In the genomic region with DNA sequence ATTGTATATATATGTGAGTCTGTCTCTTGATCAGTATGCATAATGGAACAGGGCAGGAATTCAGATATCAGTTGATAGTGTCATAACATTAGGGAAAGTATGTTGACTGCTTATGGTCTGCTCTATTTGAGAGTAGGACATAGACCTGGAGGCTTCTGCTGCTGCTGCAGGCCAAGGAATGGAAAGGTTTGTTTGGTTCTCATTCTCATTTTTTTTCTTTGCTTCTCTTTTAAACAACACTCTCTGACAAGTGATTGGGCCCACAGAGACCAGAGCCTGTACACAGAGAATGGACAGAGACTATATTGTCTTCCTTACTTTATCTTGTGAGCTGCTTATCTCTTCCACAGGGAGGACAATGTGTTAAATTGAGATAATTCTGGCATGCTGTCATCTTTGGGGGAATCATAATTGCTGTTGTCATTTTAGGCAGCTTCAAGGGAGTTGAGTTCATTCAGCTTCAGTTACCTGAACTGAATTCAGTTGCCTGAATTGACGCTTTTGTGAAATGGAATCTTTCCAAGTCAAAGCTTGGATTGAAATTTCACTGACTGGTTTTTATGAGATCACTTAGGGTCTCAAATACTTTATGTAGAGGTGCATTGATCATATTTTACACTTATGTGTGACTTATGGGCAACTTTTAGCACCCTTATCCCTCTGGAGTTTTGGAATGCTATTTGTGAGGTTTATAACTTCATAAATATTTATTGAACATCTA, we compare ENCODE assay signal across 1 cellular context.
A peak's percentile ranks its signal among the peaks of the same experiment; 100 is the strongest.
TF ChIP-seq lines count a peak whose summit lies in the region.

No MANE protein-coding gene starts in this region.

TF ChIP-seq in K562, 482 proteins besides CTCF, POLR2A, EP300 and RAD21 (continued from another document and continues in another):
- TF ChIP-seq, protein P1, sequence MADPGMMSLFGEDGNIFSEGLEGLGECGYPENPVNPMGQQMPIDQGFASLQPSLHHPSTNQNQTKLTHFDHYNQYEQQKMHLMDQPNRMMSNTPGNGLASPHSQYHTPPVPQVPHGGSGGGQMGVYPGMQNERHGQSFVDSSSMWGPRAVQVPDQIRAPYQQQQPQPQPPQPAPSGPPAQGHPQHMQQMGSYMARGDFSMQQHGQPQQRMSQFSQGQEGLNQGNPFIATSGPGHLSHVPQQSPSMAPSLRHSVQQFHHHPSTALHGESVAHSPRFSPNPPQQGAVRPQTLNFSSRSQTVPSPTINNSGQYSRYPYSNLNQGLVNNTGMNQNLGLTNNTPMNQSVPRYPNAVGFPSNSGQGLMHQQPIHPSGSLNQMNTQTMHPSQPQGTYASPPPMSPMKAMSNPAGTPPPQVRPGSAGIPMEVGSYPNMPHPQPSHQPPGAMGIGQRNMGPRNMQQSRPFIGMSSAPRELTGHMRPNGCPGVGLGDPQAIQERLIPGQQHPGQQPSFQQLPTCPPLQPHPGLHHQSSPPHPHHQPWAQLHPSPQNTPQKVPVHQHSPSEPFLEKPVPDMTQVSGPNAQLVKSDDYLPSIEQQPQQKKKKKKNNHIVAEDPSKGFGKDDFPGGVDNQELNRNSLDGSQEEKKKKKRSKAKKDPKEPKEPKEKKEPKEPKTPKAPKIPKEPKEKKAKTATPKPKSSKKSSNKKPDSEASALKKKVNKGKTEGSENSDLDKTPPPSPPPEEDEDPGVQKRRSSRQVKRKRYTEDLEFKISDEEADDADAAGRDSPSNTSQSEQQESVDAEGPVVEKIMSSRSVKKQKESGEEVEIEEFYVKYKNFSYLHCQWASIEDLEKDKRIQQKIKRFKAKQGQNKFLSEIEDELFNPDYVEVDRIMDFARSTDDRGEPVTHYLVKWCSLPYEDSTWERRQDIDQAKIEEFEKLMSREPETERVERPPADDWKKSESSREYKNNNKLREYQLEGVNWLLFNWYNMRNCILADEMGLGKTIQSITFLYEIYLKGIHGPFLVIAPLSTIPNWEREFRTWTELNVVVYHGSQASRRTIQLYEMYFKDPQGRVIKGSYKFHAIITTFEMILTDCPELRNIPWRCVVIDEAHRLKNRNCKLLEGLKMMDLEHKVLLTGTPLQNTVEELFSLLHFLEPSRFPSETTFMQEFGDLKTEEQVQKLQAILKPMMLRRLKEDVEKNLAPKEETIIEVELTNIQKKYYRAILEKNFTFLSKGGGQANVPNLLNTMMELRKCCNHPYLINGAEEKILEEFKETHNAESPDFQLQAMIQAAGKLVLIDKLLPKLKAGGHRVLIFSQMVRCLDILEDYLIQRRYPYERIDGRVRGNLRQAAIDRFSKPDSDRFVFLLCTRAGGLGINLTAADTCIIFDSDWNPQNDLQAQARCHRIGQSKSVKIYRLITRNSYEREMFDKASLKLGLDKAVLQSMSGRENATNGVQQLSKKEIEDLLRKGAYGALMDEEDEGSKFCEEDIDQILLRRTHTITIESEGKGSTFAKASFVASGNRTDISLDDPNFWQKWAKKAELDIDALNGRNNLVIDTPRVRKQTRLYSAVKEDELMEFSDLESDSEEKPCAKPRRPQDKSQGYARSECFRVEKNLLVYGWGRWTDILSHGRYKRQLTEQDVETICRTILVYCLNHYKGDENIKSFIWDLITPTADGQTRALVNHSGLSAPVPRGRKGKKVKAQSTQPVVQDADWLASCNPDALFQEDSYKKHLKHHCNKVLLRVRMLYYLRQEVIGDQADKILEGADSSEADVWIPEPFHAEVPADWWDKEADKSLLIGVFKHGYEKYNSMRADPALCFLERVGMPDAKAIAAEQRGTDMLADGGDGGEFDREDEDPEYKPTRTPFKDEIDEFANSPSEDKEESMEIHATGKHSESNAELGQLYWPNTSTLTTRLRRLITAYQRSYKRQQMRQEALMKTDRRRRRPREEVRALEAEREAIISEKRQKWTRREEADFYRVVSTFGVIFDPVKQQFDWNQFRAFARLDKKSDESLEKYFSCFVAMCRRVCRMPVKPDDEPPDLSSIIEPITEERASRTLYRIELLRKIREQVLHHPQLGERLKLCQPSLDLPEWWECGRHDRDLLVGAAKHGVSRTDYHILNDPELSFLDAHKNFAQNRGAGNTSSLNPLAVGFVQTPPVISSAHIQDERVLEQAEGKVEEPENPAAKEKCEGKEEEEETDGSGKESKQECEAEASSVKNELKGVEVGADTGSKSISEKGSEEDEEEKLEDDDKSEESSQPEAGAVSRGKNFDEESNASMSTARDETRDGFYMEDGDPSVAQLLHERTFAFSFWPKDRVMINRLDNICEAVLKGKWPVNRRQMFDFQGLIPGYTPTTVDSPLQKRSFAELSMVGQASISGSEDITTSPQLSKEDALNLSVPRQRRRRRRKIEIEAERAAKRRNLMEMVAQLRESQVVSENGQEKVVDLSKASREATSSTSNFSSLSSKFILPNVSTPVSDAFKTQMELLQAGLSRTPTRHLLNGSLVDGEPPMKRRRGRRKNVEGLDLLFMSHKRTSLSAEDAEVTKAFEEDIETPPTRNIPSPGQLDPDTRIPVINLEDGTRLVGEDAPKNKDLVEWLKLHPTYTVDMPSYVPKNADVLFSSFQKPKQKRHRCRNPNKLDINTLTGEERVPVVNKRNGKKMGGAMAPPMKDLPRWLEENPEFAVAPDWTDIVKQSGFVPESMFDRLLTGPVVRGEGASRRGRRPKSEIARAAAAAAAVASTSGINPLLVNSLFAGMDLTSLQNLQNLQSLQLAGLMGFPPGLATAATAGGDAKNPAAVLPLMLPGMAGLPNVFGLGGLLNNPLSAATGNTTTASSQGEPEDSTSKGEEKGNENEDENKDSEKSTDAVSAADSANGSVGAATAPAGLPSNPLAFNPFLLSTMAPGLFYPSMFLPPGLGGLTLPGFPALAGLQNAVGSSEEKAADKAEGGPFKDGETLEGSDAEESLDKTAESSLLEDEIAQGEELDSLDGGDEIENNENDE (IDR thresholded peaks at IDR 0.05; ENCODE audit: low read depth, low read length) = no peak
- TF ChIP-seq LEF1 (IDR thresholded peaks at IDR 0.05) (peak; percentile 96), OTX1 (CRISPR knock-in tag; IDR thresholded peaks at IDR 0.05) (peak; percentile 85; the same call in 1 of the 2 replicates), NEUROD1 (IDR thresholded peaks at IDR 0.05; ENCODE audit: borderline replicate concordance, low read depth, low read length, partially characterized antibody) (peak; percentile 90), NR2C2 (CRISPR knock-in tag; IDR thresholded peaks at IDR 0.05) (no peak), NR2C2 (tag; IDR thresholded peaks at IDR 0.05) (peak; percentile 54), POLR2G (IDR thresholded peaks at IDR 0.05; ENCODE audit: low read depth, low read length) (no peak), YY1 (IDR thresholded peaks at IDR 0.05; ENCODE audit: borderline replicate concordance in 1 of 3, control insufficient read depth in 1 of 3, extremely low read depth in 1 of 3, insufficient read depth in 3 of 3, insufficient read length in 1 of 3, insufficient replicate concordance in 2 of 3, low read depth in 1 of 3, low read length in 2 of 3) (no peak), HDAC3 (IDR thresholded peaks at IDR 0.05; ENCODE audit: borderline replicate concordance, partially characterized antibody) (peak; percentile 95), SMARCC2 (IDR thresholded peaks at IDR 0.05; ENCODE audit: low read depth) (peak; percentile 99), MCM5 (IDR thresholded peaks at IDR 0.05; ENCODE audit: low read depth) (no peak), ZNF347 (CRISPR knock-in tag; IDR thresholded peaks at IDR 0.05; ENCODE audit: low read depth) (no peak), DIDO1 (tag; IDR thresholded peaks at IDR 0.05; ENCODE audit: low read depth) (0 out of 2 replicates have a peak, but pooled peaks have one; percentile 23), DACH1 (IDR thresholded peaks at IDR 0.05; ENCODE audit: partially characterized antibody) (no peak), NFIX (CRISPR knock-in tag; IDR thresholded peaks at IDR 0.05; ENCODE audit: low read depth) (no peak), GABPB2 (CRISPR knock-in tag; conservative IDR thresholded peaks at IDR 0.05) (no peak), HDAC8 (tag; IDR thresholded peaks at IDR 0.05) (no peak), SPI1 (IDR thresholded peaks at IDR 0.05; ENCODE audit: borderline replicate concordance, low read depth, low read length) (no peak), RFX7 (CRISPR knock-in tag; IDR thresholded peaks at IDR 0.05) (no peak), NFE2 (IDR thresholded peaks at IDR 0.05; ENCODE audit: low read depth) (peak; percentile 73)
- TF ChIP-seq, protein P2, sequence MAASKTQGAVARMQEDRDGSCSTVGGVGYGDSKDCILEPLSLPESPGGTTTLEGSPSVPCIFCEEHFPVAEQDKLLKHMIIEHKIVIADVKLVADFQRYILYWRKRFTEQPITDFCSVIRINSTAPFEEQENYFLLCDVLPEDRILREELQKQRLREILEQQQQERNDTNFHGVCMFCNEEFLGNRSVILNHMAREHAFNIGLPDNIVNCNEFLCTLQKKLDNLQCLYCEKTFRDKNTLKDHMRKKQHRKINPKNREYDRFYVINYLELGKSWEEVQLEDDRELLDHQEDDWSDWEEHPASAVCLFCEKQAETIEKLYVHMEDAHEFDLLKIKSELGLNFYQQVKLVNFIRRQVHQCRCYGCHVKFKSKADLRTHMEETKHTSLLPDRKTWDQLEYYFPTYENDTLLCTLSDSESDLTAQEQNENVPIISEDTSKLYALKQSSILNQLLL (CRISPR knock-in tag; IDR thresholded peaks at IDR 0.05; ENCODE audit: borderline replicate concordance) = no peak
- TF ChIP-seq, protein P3, sequence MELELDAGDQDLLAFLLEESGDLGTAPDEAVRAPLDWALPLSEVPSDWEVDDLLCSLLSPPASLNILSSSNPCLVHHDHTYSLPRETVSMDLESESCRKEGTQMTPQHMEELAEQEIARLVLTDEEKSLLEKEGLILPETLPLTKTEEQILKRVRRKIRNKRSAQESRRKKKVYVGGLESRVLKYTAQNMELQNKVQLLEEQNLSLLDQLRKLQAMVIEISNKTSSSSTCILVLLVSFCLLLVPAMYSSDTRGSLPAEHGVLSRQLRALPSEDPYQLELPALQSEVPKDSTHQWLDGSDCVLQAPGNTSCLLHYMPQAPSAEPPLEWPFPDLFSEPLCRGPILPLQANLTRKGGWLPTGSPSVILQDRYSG (tag; conservative IDR thresholded peaks at IDR 0.05; ENCODE audit: low read depth) = no peak
- TF ChIP-seq, protein P4, sequence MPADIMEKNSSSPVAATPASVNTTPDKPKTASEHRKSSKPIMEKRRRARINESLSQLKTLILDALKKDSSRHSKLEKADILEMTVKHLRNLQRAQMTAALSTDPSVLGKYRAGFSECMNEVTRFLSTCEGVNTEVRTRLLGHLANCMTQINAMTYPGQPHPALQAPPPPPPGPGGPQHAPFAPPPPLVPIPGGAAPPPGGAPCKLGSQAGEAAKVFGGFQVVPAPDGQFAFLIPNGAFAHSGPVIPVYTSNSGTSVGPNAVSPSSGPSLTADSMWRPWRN (IDR thresholded peaks at IDR 0.05; ENCODE audit: low read depth) = peak; percentile 91
- TF ChIP-seq, protein P5, sequence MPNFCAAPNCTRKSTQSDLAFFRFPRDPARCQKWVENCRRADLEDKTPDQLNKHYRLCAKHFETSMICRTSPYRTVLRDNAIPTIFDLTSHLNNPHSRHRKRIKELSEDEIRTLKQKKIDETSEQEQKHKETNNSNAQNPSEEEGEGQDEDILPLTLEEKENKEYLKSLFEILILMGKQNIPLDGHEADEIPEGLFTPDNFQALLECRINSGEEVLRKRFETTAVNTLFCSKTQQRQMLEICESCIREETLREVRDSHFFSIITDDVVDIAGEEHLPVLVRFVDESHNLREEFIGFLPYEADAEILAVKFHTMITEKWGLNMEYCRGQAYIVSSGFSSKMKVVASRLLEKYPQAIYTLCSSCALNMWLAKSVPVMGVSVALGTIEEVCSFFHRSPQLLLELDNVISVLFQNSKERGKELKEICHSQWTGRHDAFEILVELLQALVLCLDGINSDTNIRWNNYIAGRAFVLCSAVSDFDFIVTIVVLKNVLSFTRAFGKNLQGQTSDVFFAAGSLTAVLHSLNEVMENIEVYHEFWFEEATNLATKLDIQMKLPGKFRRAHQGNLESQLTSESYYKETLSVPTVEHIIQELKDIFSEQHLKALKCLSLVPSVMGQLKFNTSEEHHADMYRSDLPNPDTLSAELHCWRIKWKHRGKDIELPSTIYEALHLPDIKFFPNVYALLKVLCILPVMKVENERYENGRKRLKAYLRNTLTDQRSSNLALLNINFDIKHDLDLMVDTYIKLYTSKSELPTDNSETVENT (CRISPR knock-in tag; IDR thresholded peaks at IDR 0.05) = no peak
- TF ChIP-seq, protein P6, sequence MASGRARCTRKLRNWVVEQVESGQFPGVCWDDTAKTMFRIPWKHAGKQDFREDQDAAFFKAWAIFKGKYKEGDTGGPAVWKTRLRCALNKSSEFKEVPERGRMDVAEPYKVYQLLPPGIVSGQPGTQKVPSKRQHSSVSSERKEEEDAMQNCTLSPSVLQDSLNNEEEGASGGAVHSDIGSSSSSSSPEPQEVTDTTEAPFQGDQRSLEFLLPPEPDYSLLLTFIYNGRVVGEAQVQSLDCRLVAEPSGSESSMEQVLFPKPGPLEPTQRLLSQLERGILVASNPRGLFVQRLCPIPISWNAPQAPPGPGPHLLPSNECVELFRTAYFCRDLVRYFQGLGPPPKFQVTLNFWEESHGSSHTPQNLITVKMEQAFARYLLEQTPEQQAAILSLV (tag; IDR thresholded peaks at IDR 0.05) = no peak
- TF ChIP-seq, protein P7, sequence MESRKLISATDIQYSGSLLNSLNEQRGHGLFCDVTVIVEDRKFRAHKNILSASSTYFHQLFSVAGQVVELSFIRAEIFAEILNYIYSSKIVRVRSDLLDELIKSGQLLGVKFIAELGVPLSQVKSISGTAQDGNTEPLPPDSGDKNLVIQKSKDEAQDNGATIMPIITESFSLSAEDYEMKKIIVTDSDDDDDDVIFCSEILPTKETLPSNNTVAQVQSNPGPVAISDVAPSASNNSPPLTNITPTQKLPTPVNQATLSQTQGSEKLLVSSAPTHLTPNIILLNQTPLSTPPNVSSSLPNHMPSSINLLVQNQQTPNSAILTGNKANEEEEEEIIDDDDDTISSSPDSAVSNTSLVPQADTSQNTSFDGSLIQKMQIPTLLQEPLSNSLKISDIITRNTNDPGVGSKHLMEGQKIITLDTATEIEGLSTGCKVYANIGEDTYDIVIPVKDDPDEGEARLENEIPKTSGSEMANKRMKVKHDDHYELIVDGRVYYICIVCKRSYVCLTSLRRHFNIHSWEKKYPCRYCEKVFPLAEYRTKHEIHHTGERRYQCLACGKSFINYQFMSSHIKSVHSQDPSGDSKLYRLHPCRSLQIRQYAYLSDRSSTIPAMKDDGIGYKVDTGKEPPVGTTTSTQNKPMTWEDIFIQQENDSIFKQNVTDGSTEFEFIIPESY (CRISPR knock-in tag; IDR thresholded peaks at IDR 0.05) = 0 out of 2 replicates have a peak, but pooled peaks have one; percentile 41
- TF ChIP-seq, protein P8, sequence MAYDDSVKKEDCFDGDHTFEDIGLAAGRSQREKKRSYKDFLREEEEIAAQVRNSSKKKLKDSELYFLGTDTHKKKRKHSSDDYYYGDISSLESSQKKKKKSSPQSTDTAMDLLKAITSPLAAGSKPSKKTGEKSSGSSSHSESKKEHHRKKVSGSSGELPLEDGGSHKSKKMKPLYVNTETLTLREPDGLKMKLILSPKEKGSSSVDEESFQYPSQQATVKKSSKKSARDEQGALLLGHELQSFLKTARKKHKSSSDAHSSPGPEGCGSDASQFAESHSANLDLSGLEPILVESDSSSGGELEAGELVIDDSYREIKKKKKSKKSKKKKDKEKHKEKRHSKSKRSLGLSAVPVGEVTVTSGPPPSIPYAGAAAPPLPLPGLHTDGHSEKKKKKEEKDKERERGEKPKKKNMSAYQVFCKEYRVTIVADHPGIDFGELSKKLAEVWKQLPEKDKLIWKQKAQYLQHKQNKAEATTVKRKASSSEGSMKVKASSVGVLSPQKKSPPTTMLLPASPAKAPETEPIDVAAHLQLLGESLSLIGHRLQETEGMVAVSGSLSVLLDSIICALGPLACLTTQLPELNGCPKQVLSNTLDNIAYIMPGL (CRISPR knock-in tag; IDR thresholded peaks at IDR 0.05) = no peak
- TF ChIP-seq, protein P9, sequence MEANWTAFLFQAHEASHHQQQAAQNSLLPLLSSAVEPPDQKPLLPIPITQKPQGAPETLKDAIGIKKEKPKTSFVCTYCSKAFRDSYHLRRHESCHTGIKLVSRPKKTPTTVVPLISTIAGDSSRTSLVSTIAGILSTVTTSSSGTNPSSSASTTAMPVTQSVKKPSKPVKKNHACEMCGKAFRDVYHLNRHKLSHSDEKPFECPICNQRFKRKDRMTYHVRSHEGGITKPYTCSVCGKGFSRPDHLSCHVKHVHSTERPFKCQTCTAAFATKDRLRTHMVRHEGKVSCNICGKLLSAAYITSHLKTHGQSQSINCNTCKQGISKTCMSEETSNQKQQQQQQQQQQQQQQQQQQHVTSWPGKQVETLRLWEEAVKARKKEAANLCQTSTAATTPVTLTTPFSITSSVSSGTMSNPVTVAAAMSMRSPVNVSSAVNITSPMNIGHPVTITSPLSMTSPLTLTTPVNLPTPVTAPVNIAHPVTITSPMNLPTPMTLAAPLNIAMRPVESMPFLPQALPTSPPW (CRISPR knock-in tag; IDR thresholded peaks at IDR 0.05) = peak; percentile 73
